8 cellular contexts compared by ENCODE assay signal in genomic region chr11:74748211-74749126, GRCh38. TPM values are rescaled to one million over a fixed set of nuclear protein-coding genes. Genes with fewer than 3 reads are reported as not detected.
DNase-seq lines count a peak whose midpoint lies in the region; ATAC-seq, FAIRE-seq and TF ChIP-seq lines count a peak whose summit lies in the region.

RNF169 (plus strand) TSS chr11:74748849; CDS start chr11:74748881, 32 bp downstream.

- TF ChIP-seq EP300 in HepG2 (IDR thresholded peaks at IDR 0.05; ENCODE audit: low read depth in 2 of 2, low read length in 2 of 2) (no peak), HepG2 (CRISPR knock-in tag; IDR thresholded peaks at IDR 0.05; ENCODE audit: borderline replicate concordance) (no peak; the same call in 1 of the 2 replicates)

- no peaks in the 10 kb centered on the region for H3K9me3 ChIP-seq in HepG2 (ENCODE audit: low read length)

- peak within 1 kb of the TSS; percentile 55 for H2AFZ ChIP-seq in HepG2 (ENCODE audit: low read length)

- DNase-seq in C1 segment of cervical spinal cord (lab: John Stamatoyannopoulos, UW) (peak in 13 of 14 donors; percentile 28 to 96 (median 85)), NCI-H748 treated with DMSO at 0.1 percent for 48 hours (lab: John Stamatoyannopoulos, UW) (peak; percentile 95), dermis blood vessel endothelial cell (peak; percentile 98), HepG2 (ENCODE audit: low spot score) (peak; percentile 91)
- peak; percentile 67 to 89 for DNase-seq in activated CD4-positive, alpha-beta T cell treated with anti-CD3 and anti-CD28 coated beads, Interleukin-2, amount 50 U/mL, for 24 hours (ENCODE audit: low read depth in 1 of 2, low spot score in 1 of 2)
- DNase-seq in stimulated activated CD4-positive, alpha-beta T cell treated with anti-CD3 and anti-CD28 coated beads, Interleukin-4, amount 100 ng/mL, for 1 hour = peak; percentile 88

- peak; percentile 95 for ATAC-seq in GM19372 (IDR thresholded peaks at IDR 0.05; ENCODE audit: low read depth, unreplicated experiment)
- peak; percentile 89 for ATAC-seq in HG03558 (IDR thresholded peaks at IDR 0.05; ENCODE audit: extremely low read depth, unreplicated experiment)
- peak; percentile 97 for ATAC-seq in HepG2

- TF ChIP-seq RAD21 in HepG2 (CRISPR knock-in tag; IDR thresholded peaks at IDR 0.05) = 0 out of 2 replicates have a peak, but pooled peaks have one; percentile 12

- peaks cover 35% of the 10 kb centered on the region for H3K79me2 ChIP-seq in HepG2 (ENCODE audit: insufficient read depth, low read length)

- CTCF ChIA-PET in HepG2 (lab: Yijun Ruan, JAX; ENCODE audit: low intra/inter-chr PET ratio, low total read pairs) = no interaction called here

- H3K4me1 ChIP-seq in HepG2 (ENCODE audit: insufficient read depth, low read length) = peaks cover 45% of the 10 kb centered on the region

- peaks cover 2% of the 10 kb centered on the region; the same call in 1 of the 2 replicates for H4K20me1 ChIP-seq in HepG2 (ENCODE audit: insufficient read depth, low read length)

- TSS peak; percentile 78 for BruUV-seq in HepG2 (replicated peaks; lab: Mats Ljungman, UMichigan)

- H3K4me3 ChIP-seq in HepG2 (replicated peaks in 1 of 3; ENCODE audit: insufficient read depth in 1 of 3, low read depth in 2 of 3, low read length in 3 of 3) = peak within 1 kb of the TSS; percentile 71 to 78 (median 77)

- POLR2A ChIA-PET in HepG2 (lab: Yijun Ruan, JAX) = interaction anchor here (0.6 kb wide), 1 partner anchor 971 kb away, joined by 3 read pairs; no protein-coding TSS in a partner anchor

- peak; percentile 67 to 72 for TF ChIP-seq POLR2A in HepG2 (IDR thresholded peaks at IDR 0.05; ENCODE audit: insufficient read depth in 1 of 2, low read depth in 2 of 2, low read length in 2 of 2)

- FAIRE-seq in HepG2 (lab: Jason Lieb, UNC) = peak; percentile 39

- H3K4me2 ChIP-seq in HepG2 (ENCODE audit: low read depth, low read length) = peak within 1 kb of the TSS; percentile 93

- in situ Hi-C loops in HepG2 (cut with HindIII; ENCODE audit: extremely low pct_ligation_motif_present, low pct_unique_long_range_greater_than_20kb) = no loop called here

- H3K9ac ChIP-seq in HepG2 (ENCODE audit: insufficient read depth, low read depth, low read length) = peak within 1 kb of the TSS; percentile 93

- no peak for TF ChIP-seq CTCF in HepG2 (CRISPR knock-in tag; IDR thresholded peaks at IDR 0.05)

- H3K27ac ChIP-seq in HepG2 (ENCODE audit: extremely low read length, insufficient read depth, low read length) = peak within 1 kb of the TSS; percentile 93

- intact Hi-C loops in HepG2 (cut with micrococcal nuclease; ENCODE audit: unreplicated experiment) = loop anchor here (10.0 kb wide), 2 partner anchors 126 to 134 kb away; no protein-coding TSS in a partner anchor

- H3K27me3 ChIP-seq in HepG2 (ENCODE audit: control insufficient read depth in 1 of 2, insufficient read depth in 2 of 2, low read length in 2 of 2) = no peaks in the 10 kb centered on the region; a peak in 1 of 5 replicates

- WGBS in HepG2 (ENCODE audit: low lambda C conversion rate) = under 1% methylated on average over 21 of the region's 47 CpGs

- no peaks in the 10 kb centered on the region for H3K36me3 ChIP-seq in HepG2 (replicated peaks in 1 of 2; ENCODE audit: control insufficient read depth in 1 of 2, insufficient read depth in 2 of 2, low read length in 2 of 2)

TF ChIP-seq in HepG2, 621 proteins besides CTCF, POLR2A, EP300 and RAD21 (continues in another document):
- TF ChIP-seq KDM3A (CRISPR knock-in tag; IDR thresholded peaks at IDR 0.05; ENCODE audit: low read depth) (0 out of 2 replicates have a peak, but pooled peaks have one; percentile 27), ZNF136 (CRISPR knock-in tag; IDR thresholded peaks at IDR 0.05; ENCODE audit: low read depth) (no peak), ZNF569 (CRISPR knock-in tag; IDR thresholded peaks at IDR 0.05; ENCODE audit: borderline replicate concordance) (no peak), KAT7 (CRISPR knock-in tag; IDR thresholded peaks at IDR 0.05; ENCODE audit: borderline replicate concordance) (0 out of 2 replicates have a peak, but pooled peaks have one; percentile 17), HMGXB4 (CRISPR knock-in tag; IDR thresholded peaks at IDR 0.05; ENCODE audit: borderline replicate concordance in 1 of 2, low read depth in 1 of 2) (peak in 1 of 2 experiments; percentile 37; a peak in 2 of 4 replicates), DMTF1 (CRISPR knock-in tag; IDR thresholded peaks at IDR 0.05) (no peak), ZNF382 (CRISPR knock-in tag; IDR thresholded peaks at IDR 0.05; ENCODE audit: borderline replicate concordance) (no peak), BRD4 (CRISPR knock-in tag; IDR thresholded peaks at IDR 0.05) (no peak), ZIK1 (CRISPR knock-in tag; IDR thresholded peaks at IDR 0.05; ENCODE audit: borderline replicate concordance, low read depth) (no peak), ARID3A (IDR thresholded peaks at IDR 0.05; ENCODE audit: low read depth, low read length) (peak; percentile 64), ZNF20 (CRISPR knock-in tag; IDR thresholded peaks at IDR 0.05) (no peak), RBM39 (IDR thresholded peaks at IDR 0.05; ENCODE audit: low read depth, low read length, poor library complexity, severe bottlenecking) (peak; percentile 16), ZNF343 (CRISPR knock-in tag; IDR thresholded peaks at IDR 0.05) (no peak)

RNA-seq across cellular contexts. Expression of gene RNF169, which starts in this region (rescaled TPM):
- total RNA-seq in dermis blood vessel endothelial cell (27.6 and 36.2 TPM in 2 replicates), HepG2 (2016; rRNA removed; fragmentation: Illumina TruSeq; extraction: Trizol) (14.2 and 17.0 TPM in 2 replicates)
- total RNA-seq in HepG2 (2016; cell fraction: cytosol; rRNA removed; fragmentation: Illumina TruSeq; extraction: Trizol; ENCODE audit: low read depth) = 1.6 and 1.9 TPM in 2 replicates
- total RNA-seq in HepG2 (2016; cell fraction: insoluble cytoplasmic fraction; rRNA removed; fragmentation: Illumina TruSeq; extraction: Trizol) = 14.0 and 15.8 TPM in 2 replicates
- total RNA-seq in HepG2 (2016; cell fraction: membrane; rRNA removed; fragmentation: Illumina TruSeq; extraction: Trizol) = 6.1 and 6.8 TPM in 2 replicates
- total RNA-seq in HepG2 (2016; cell fraction: nucleus; rRNA removed; fragmentation: Illumina TruSeq; extraction: Trizol) = 19.7 and 21.7 TPM in 2 replicates
- polyA plus RNA-seq in HepG2 (2011; rRNA removed) = 4.8 and 5.3 TPM in 2 replicates
- 2.3 and 3.3 TPM in 2 replicates for polyA plus RNA-seq in HepG2 (2011; cell fraction: cytosol; rRNA removed)
- polyA plus RNA-seq in HepG2 (2011; cell fraction: nucleus; rRNA removed) = 6.3 and 7.5 TPM in 2 replicates
- polyA plus RNA-seq in HepG2 (2012) = 5.4 and 6.4 TPM in 2 replicates
- polyA plus RNA-seq in HepG2 (2016; cell fraction: cytosol; fragmentation: Illumina TruSeq; extraction: Trizol; ENCODE audit: low read depth) = 0.20 and 0.22 TPM in 2 replicates
- polyA plus RNA-seq in HepG2 (2016; cell fraction: insoluble cytoplasmic fraction; fragmentation: Illumina TruSeq; extraction: Trizol; ENCODE audit: low read depth) = 6.0 and 6.8 TPM in 2 replicates
- 0.93 and 1.1 TPM in 2 replicates for polyA plus RNA-seq in HepG2 (2016; cell fraction: membrane; fragmentation: Illumina TruSeq; extraction: Trizol; ENCODE audit: low read depth)
- polyA plus RNA-seq in HepG2 (2016; cell fraction: nucleus; fragmentation: Illumina TruSeq; extraction: Trizol; ENCODE audit: insufficient read depth, low read depth) = 13.1 and 13.4 TPM in 2 replicates
- 15.7 and 33.2 TPM in 2 replicates for polyA minus RNA-seq in HepG2 (2011; rRNA and poly(A)+ RNA removed; ENCODE audit: low replicate concordance)
- polyA minus RNA-seq in HepG2 (2011; cell fraction: cytosol; rRNA and poly(A)+ RNA removed) = 12.7 and 13.5 TPM in 2 replicates
- 43.4 and 50.1 TPM in 2 replicates for polyA minus RNA-seq in HepG2 (2011; cell fraction: nucleus; rRNA and poly(A)+ RNA removed)

Comparison
In these comparisons a context has a peak if more than half of its experiments do, and no peak if none do; other contexts are left out.
1. Peak in every context shown above with its lines: DNase-seq, ATAC-seq, H3K4me3 ChIP-seq and H3K27ac ChIP-seq.